In the genomic region with DNA sequence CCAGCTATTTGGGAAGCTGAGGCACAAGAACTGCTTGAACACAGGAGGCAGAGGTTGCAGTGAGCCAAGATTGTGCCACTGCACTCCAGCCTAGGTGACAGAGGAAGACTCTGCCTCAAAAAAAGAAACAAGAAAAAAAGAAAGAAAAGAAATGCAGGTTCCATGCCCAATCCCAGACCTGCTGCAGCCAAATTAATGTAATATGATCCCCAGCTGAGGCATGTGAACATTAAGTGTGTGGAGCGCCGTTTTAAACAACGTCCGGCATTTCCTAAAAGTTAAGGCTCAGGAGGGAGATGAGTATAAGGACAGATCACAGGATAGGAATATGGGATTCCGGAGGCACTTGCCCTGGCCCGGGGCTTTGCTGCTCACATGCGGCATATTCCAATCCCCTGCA, we compare ENCODE assay signal across 27 cellular contexts.
A peak's percentile ranks its signal among the peaks of the same experiment; 100 is the strongest.
DNase-seq lines count a peak whose midpoint lies in the region; ATAC-seq and TF ChIP-seq lines count a peak whose summit lies in the region.
"Had no signal": no experiment of that assay in that cellular context is flagged by ENCODE, and none has a peak within 500 bp of the region (broad histone marks: within the 10 kb centered on the region; RNA-seq: fewer than 3 reads in every experiment).

No MANE protein-coding gene starts in this region.

- CTCF ChIA-PET in MCF 10A (lab: Yijun Ruan, JAX): interaction anchor here (1.3 kb wide), 1 partner anchor 31 kb away, joined by 6 read pairs; no protein-coding TSS in a partner anchor
- CTCF ChIA-PET in T-cell (lab: Charles Lee): no interaction called here

- DNase-seq in MCF 10A (ENCODE audit: unreplicated experiment): peak; percentile 17
- DNase-seq in breast epithelium (ENCODE audit: low spot score in 2 of 2): no peak
- peak; percentile 38 for DNase-seq in NCI-H1105 treated with DMSO at 0.1 percent for 48 hours (lab: John Stamatoyannopoulos, UW)
- DNase-seq in hepatocyte (ENCODE audit: low spot score): no peak
- DNase-seq in G401 (ENCODE audit: low spot score): no peak
- DNase-seq in T-cell: no peak
- DNase-seq in NCI-H1048 (lab: John Stamatoyannopoulos, UW): no peak
- DNase-seq: CD8-positive, alpha-beta memory T cell; DMS153; GDM1; H9; HFFc6; NCI-H1092 treated with DMSO at 0.1 percent for 48 hours; NCI-H146; NCI-H1930; NCI-H446; NCI-H524 treated with DMSO at 0.1 percent for 48 hours; NCI-H774; SJCRH30 had no signal

- no peak overlapping the region for H2AFZ ChIP-seq in hepatocyte
- H2AFZ ChIP-seq: GM23338 had no signal

- in situ Hi-C loops in G401 (cut with HindIII; ENCODE audit: low sequenced_read_pairs): no loop called here

- ATAC-seq in T-cell (replicated peaks in 1 of 4): no peak
- ATAC-seq: GM23338, Right ventricle myocardium inferior, SK-N-SH treated with all-trans-retinoic acid at 6 μM for 48 hours had no signal

- H3K36me3 Mint-ChIP-seq in MCF 10A (ENCODE audit: insufficient read depth, unreplicated experiment): peaks cover 11% of the 10 kb centered on the region
- H3K36me3 Mint-ChIP-seq in T-cell: no peaks in the 10 kb centered on the region
- H3K36me3 Mint-ChIP-seq: CD14-positive monocyte, IgD-negative memory B cell had no signal

- no peak overlapping the region for H3K4me3 ChIP-seq in breast epithelium
- no peak overlapping the region for H3K4me3 ChIP-seq in hepatocyte
- H3K4me3 ChIP-seq: GM23338, SJCRH30 had no signal

- H3K27me3 ChIP-seq in breast epithelium (peaks cover 0 to 4% of the 10 kb centered on the region in 2 donors), hepatocyte (no peaks in the 10 kb centered on the region)

- WGBS in hepatocyte (ENCODE audit: low lambda C conversion rate, missing lambda C conversion rate): 79% methylated on average over 7 of the region's 7 CpGs

- H3K27me3 Mint-ChIP-seq in MCF 10A (ENCODE audit: insufficient read depth, unreplicated experiment): no peaks in the 10 kb centered on the region
- peaks cover 16 to 17% of the 10 kb centered on the region in 2 donors for H3K27me3 Mint-ChIP-seq in T-cell

- intact Hi-C loops in MCF 10A (cut with micrococcal nuclease) (no loop called here), breast epithelium (cut with DNase I; ENCODE audit: low total_unique reads) (no loop called here)

- H3K4me1 ChIP-seq in breast epithelium: no peaks in the 10 kb centered on the region
- peaks cover 6% of the 10 kb centered on the region for H3K4me1 ChIP-seq in hepatocyte (ENCODE audit: insufficient read depth)
- H3K4me1 ChIP-seq: SJCRH30 had no signal

- H3K27ac ChIP-seq in breast epithelium: no peak overlapping the region
- peak overlapping the region; percentile 51 for H3K27ac ChIP-seq in hepatocyte
- H3K27ac ChIP-seq: HL-60, KMS-11, SJCRH30 had no signal

- no peak for TF ChIP-seq POLR2A in breast epithelium (IDR thresholded peaks at IDR 0.05)

- H3K9me3 Mint-ChIP-seq in MCF 10A (ENCODE audit: unreplicated experiment) (no peaks in the 10 kb centered on the region), T-cell (no peaks in the 10 kb centered on the region)
- H3K9me3 Mint-ChIP-seq: GM23338, H9 had no signal

- no peak overlapping the region for H3K4me2 ChIP-seq in hepatocyte
- H3K4me2 ChIP-seq: GM23338, KMS-11 had no signal

- POLR2A ChIA-PET in MCF 10A (lab: Yijun Ruan, JAX) (no interaction called here), T-cell (lab: Charles Lee) (no interaction called here)

- no peak overlapping the region for H3K27ac Mint-ChIP-seq in MCF 10A (ENCODE audit: low read depth, unreplicated experiment)
- H3K27ac Mint-ChIP-seq in T-cell: no peak overlapping the region
- H3K27ac Mint-ChIP-seq: B cell; CD14-positive monocyte; CD8-positive, alpha-beta memory T cell; GM23338; HFFc6 had no signal

- TF ChIP-seq CTCF in MCF 10A (IDR thresholded peaks at IDR 0.05; ENCODE audit: unreplicated experiment): no peak
- no peak for TF ChIP-seq CTCF in breast epithelium (IDR thresholded peaks at IDR 0.05)
- TF ChIP-seq CTCF in hepatocyte (IDR thresholded peaks at IDR 0.05; ENCODE audit: poor library complexity): no peak

- H3K79me2 ChIP-seq in hepatocyte: no peaks in the 10 kb centered on the region

- H3K9me2 ChIP-seq in hepatocyte (replicated peaks; ENCODE audit: insufficient read depth): no peaks in the 10 kb centered on the region

- peaks cover 24% of the 10 kb centered on the region for H3K4me1 Mint-ChIP-seq in MCF 10A (ENCODE audit: insufficient read depth, unreplicated experiment)
- no peaks in the 10 kb centered on the region for H3K4me1 Mint-ChIP-seq in T-cell
- H3K4me1 Mint-ChIP-seq: B cell; CD14-positive monocyte; CD8-positive, alpha-beta memory T cell; IgD-negative memory B cell had no signal

- H3K9me3 ChIP-seq in breast epithelium: no peaks in the 10 kb centered on the region
- H3K9me3 ChIP-seq in hepatocyte (ENCODE audit: low read depth): no peaks in the 10 kb centered on the region
- H3K9me3 ChIP-seq: SJCRH30 had no signal

- H4K20me1 ChIP-seq in hepatocyte (ENCODE audit: insufficient read depth, poor library complexity, severe bottlenecking): no peaks in the 10 kb centered on the region

- BruUV-seq in MCF 10A (replicated peaks; lab: Mats Ljungman, UMichigan): no TSS peak

- no peaks in the 10 kb centered on the region for H3K36me3 ChIP-seq in breast epithelium
- H3K36me3 ChIP-seq in hepatocyte (replicated peaks; ENCODE audit: insufficient read depth, low read depth): no peaks in the 10 kb centered on the region
- H3K36me3 ChIP-seq: SJCRH30 had no signal

- H3K4me3 Mint-ChIP-seq in MCF 10A (ENCODE audit: unreplicated experiment) (no peak overlapping the region), T-cell (no peak overlapping the region)
- H3K4me3 Mint-ChIP-seq: B cell; CD14-positive monocyte; CD8-positive, alpha-beta memory T cell; GM23338; HFFc6; IgD-negative memory B cell had no signal

Comparison
In these comparisons a context has a peak if more than half of its experiments do, and no peak if none do; other contexts are left out.
1. DNase-seq: peak in MCF 10A (single experiment) and NCI-H1105 treated with DMSO at 0.1 percent for 48 hours (single experiment); none in breast epithelium (0 of 2), hepatocyte (single experiment), G401 (single experiment), T-cell (0 of 34) and NCI-H1048 (single experiment).